In genomic region chr16:31105677-31106213, GRCh38 we compare ENCODE assay signal across 8 cellular contexts. TPM values are rescaled to one million over a fixed set of nuclear protein-coding genes. Genes with fewer than 3 reads are reported as not detected.
DNase-seq lines count a peak whose midpoint lies in the region; TF ChIP-seq lines count a peak whose summit lies in the region.

No MANE protein-coding gene starts in this region.

- peak; percentile 88 for TF ChIP-seq CTCF in AG04449 (IDR thresholded peaks at IDR 0.05; ENCODE audit: insufficient read depth, low read length, missing control alignments)
- peak; percentile 62 for TF ChIP-seq CTCF in MM.1S (IDR thresholded peaks at IDR 0.05; ENCODE audit: low read length)
- peak; percentile 85 for TF ChIP-seq CTCF in WERI-Rb-1 (IDR thresholded peaks at IDR 0.05; ENCODE audit: low read depth, low read length)
- peak; percentile 77 for TF ChIP-seq CTCF in MCF 10A (IDR thresholded peaks at IDR 0.05; ENCODE audit: unreplicated experiment)

- TF ChIP-seq POLR2A in GM18526 (IDR thresholded peaks at IDR 0.05; ENCODE audit: extremely low read depth, insufficient read length), result peak; percentile 36

- H3K4me3 ChIP-seq in AG04449 (ENCODE audit: low read depth, low read length) (no peak overlapping the region), MM.1S (ENCODE audit: low read length) (no peak overlapping the region), WERI-Rb-1 (ENCODE audit: low read depth, low read length) (no peak overlapping the region)

- H4K20me1 ChIP-seq in MM.1S (ENCODE audit: insufficient read depth, low read length), result no peaks in the 10 kb centered on the region

- CTCF ChIA-PET in AG04449 (lab: Yijun Ruan, JAX), result no interaction called here
- CTCF ChIA-PET in MCF 10A (lab: Yijun Ruan, JAX), result no interaction called here

- no peaks in the 10 kb centered on the region for H3K27me3 Mint-ChIP-seq in MCF 10A (ENCODE audit: insufficient read depth, unreplicated experiment)

- no peak overlapping the region for H3K4me3 Mint-ChIP-seq in MCF 10A (ENCODE audit: unreplicated experiment)

- H3K9me3 Mint-ChIP-seq in MCF 10A (ENCODE audit: unreplicated experiment), result no peaks in the 10 kb centered on the region

- 0 out of 2 replicates have a peak, but pooled peaks cover 11% of the 10 kb centered on the region for H3K4me1 ChIP-seq in MM.1S (ENCODE audit: low read length)

- H3K27ac ChIP-seq in MM.1S (ENCODE audit: low read length) (no peak overlapping the region), WERI-Rb-1 (peak overlapping the region; percentile 86)

- H2AFZ ChIP-seq in MM.1S (ENCODE audit: low read length), result peak overlapping the region; percentile 76

- intact Hi-C loops in MCF 10A (cut with micrococcal nuclease), result loop anchor here (2.0 kb wide), 1 partner anchor 37 kb away; no protein-coding TSS in a partner anchor

- H3K27me3 ChIP-seq in MM.1S (replicated peaks; ENCODE audit: insufficient read depth, low read length) (peaks cover 6% of the 10 kb centered on the region), WERI-Rb-1 (ENCODE audit: insufficient read depth, low read depth, severe bottlenecking) (no peaks in the 10 kb centered on the region)

- peak overlapping the region; percentile 44 for H3K4me2 ChIP-seq in MM.1S (ENCODE audit: low read depth, low read length)

- H3K9me3 ChIP-seq in MM.1S (replicated peaks; ENCODE audit: insufficient read depth, low read length) (no peaks in the 10 kb centered on the region), WERI-Rb-1 (ENCODE audit: severe bottlenecking) (no peaks in the 10 kb centered on the region)

- H3K79me2 ChIP-seq in MM.1S (ENCODE audit: low read length), result peaks cover 19% of the 10 kb centered on the region

- no TSS peak for BruUV-seq in MCF 10A (replicated peaks; lab: Mats Ljungman, UMichigan)

- peaks cover 20% of the 10 kb centered on the region for H3K4me1 Mint-ChIP-seq in MCF 10A (ENCODE audit: insufficient read depth, unreplicated experiment)

- H3F3A ChIP-seq in MM.1S (ENCODE audit: insufficient read depth, low read length), result peaks cover 17% of the 10 kb centered on the region

- H3K27ac Mint-ChIP-seq in MCF 10A (ENCODE audit: low read depth, unreplicated experiment), result no peak overlapping the region

- no peak overlapping the region for H3K9ac ChIP-seq in MM.1S (ENCODE audit: low read length)

- POLR2A ChIA-PET in AG04449 (lab: Yijun Ruan, JAX) (no interaction called here), MCF 10A (lab: Yijun Ruan, JAX) (no interaction called here)

- DNase-seq in AG04449 (ENCODE audit: low read depth, low spot score) (no peak), MM.1S (peak; percentile 67), WERI-Rb-1 (peak; percentile 89), MCF 10A (ENCODE audit: unreplicated experiment) (peak; percentile 69), kidney glomerular epithelial cell (lab: John Stamatoyannopoulos, UW) (peak; percentile 19), NCI-H1436 (lab: John Stamatoyannopoulos, UW) (no peak)
- peak; percentile 86 to 91 for DNase-seq in stimulated activated CD4-positive, alpha-beta T cell treated with anti-CD3 and anti-CD28 coated beads, Interleukin-2, amount 100 ng/mL, for 24 hours

- H3K36me3 Mint-ChIP-seq in MCF 10A (ENCODE audit: insufficient read depth, unreplicated experiment), result peaks cover 20% of the 10 kb centered on the region

- no peaks in the 10 kb centered on the region for H3K36me3 ChIP-seq in MM.1S (replicated peaks; ENCODE audit: insufficient read depth, low read length)
- H3K36me3 ChIP-seq in WERI-Rb-1, result peaks cover 17% of the 10 kb centered on the region

- H3K9me2 ChIP-seq in MM.1S (replicated peaks; ENCODE audit: insufficient read depth, low read length), result no peaks in the 10 kb centered on the region

RNA-seq across cellular contexts. Expression of gene BCKDK, which starts 2.4 kb away (rescaled TPM):
- 31.7 and 41.0 TPM in 2 replicates for total RNA-seq in MCF 10A (2022)

RNA-seq across cellular contexts. Expression of gene VKORC1, which starts 11.1 kb away (rescaled TPM):
- total RNA-seq in MCF 10A (2022), result 64.7 and 66.3 TPM in 2 replicates

RNA-seq across cellular contexts. Expression of gene KAT8, which starts 11.7 kb away (rescaled TPM):
- 42.0 and 45.8 TPM in 2 replicates for total RNA-seq in MCF 10A (2022)

RNA-seq across cellular contexts. Expression of gene PRSS53, which starts 17.0 kb away (rescaled TPM):
- total RNA-seq in MCF 10A (2022), result 4.4 and 5.5 TPM in 2 replicates

RNA-seq across cellular contexts. Expression of gene PRSS8, which starts 29.8 kb away (rescaled TPM):
- 24.6 and 32.6 TPM in 2 replicates for total RNA-seq in MCF 10A (2022)

Comparison
In these comparisons a context has a peak if more than half of its experiments do, and no peak if none do; other contexts are left out.
1. DNase-seq: peak in MM.1S (single experiment), WERI-Rb-1 (single experiment), MCF 10A (single experiment), kidney glomerular epithelial cell (single experiment) and stimulated activated CD4-positive, alpha-beta T cell treated with anti-CD3 and anti-CD28 coated beads, Interleukin-2, amount 100 ng/mL, for 24 hours (2 of 2); none in AG04449 (single experiment) and NCI-H1436 (single experiment).
2. Peak in every context shown above with its lines, with median percentiles within 50 percentile points of each other: CTCF ChIP-seq.